In the genomic region with DNA sequence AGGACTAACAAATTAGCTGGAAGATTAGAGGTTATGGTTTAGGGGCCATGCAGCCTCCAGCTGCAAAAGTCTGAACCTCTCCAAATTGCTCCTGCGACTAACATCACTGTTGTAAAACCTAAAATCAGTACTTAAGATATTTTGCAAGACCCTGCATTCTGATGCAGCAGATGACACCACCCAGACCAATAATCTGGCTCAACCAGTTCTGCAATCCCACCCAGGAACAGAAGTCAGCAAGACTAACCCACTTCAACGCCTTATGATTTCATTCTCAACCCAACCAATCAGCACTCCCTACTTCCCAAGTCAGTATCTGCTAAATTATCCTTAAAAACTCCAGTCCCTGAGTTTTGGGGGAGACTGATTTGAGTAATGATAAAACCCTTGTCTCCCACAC, we compare ENCODE assay signal across 19 cellular contexts.
A peak's percentile ranks its signal among the peaks of the same experiment; 100 is the strongest.
DNase-seq lines count a peak whose midpoint lies in the region; ATAC-seq, FAIRE-seq and TF ChIP-seq lines count a peak whose summit lies in the region.
"Had no signal": no experiment of that assay in that cellular context is flagged by ENCODE, and none has a peak within 500 bp of the region (broad histone marks: within the 10 kb centered on the region; RNA-seq: fewer than 3 reads in every experiment).

No MANE protein-coding gene starts in this region.

- H3K36me3 Mint-ChIP-seq in mesothelial cell of epicardium = peaks cover 10% of the 10 kb centered on the region
- peaks cover 5% of the 10 kb centered on the region for H3K36me3 Mint-ChIP-seq in type B pancreatic cell

- H3K27me3 Mint-ChIP-seq in mesothelial cell of epicardium (ENCODE audit: low read depth) = no peaks in the 10 kb centered on the region
- H3K27me3 Mint-ChIP-seq in type B pancreatic cell = no peaks in the 10 kb centered on the region
- H3K27me3 Mint-ChIP-seq: B cell; CD4-positive, alpha-beta T cell had no signal

- no peaks in the 10 kb centered on the region for H3K36me3 ChIP-seq in HUES6 (ENCODE audit: control insufficient read depth, insufficient read depth, low read length)
- H3K36me3 ChIP-seq in Peyer's patch = no peaks in the 10 kb centered on the region
- H3K36me3 ChIP-seq: SJCRH30 had no signal

- ATAC-seq in right cardiac atrium = no peak

- peaks cover 15% of the 10 kb centered on the region; the same call in 1 of the 2 replicates for H3K9me3 ChIP-seq in HUES6 (ENCODE audit: control insufficient read depth, insufficient read depth, low read depth, low read length)
- H3K9me3 ChIP-seq in right cardiac atrium (ENCODE audit: control insufficient read depth, low read length) = no peaks in the 10 kb centered on the region
- H3K9me3 ChIP-seq in Peyer's patch = no peaks in the 10 kb centered on the region
- H3K9me3 ChIP-seq: SJCRH30 had no signal

- peak overlapping the region; percentile 41 for H3K9ac ChIP-seq in HUES6 (ENCODE audit: low read length)

- FAIRE-seq in RCC 7860 (lab: Jason Lieb, UNC) = no peak
- FAIRE-seq: D721Med had no signal

- H3K27ac Mint-ChIP-seq in mesothelial cell of epicardium (peak overlapping the region; percentile 94), type B pancreatic cell (peak overlapping the region; percentile 85)
- H3K27ac Mint-ChIP-seq: B cell; CD4-positive, alpha-beta T cell had no signal

- intact Hi-C loops in right cardiac atrium (cut with DNase I) = no loop called here

- peak overlapping the region; percentile 24; the same call in 1 of the 2 replicates for H3K27ac ChIP-seq in HUES6 (ENCODE audit: low read depth, low read length)
- no peak overlapping the region for H3K27ac ChIP-seq in right cardiac atrium (ENCODE audit: low read length)
- H3K27ac ChIP-seq in Peyer's patch = no peak overlapping the region
- H3K27ac ChIP-seq: HL-60, SJCRH30 had no signal

- H3K4me1 Mint-ChIP-seq in mesothelial cell of epicardium = peaks cover 56% of the 10 kb centered on the region
- H3K4me1 Mint-ChIP-seq in type B pancreatic cell (ENCODE audit: unreplicated experiment) = peaks cover 25% of the 10 kb centered on the region
- H3K4me1 Mint-ChIP-seq: B cell had no signal

- H3K4me3 ChIP-seq in HUES6 (ENCODE audit: low read depth, low read length) (no peak overlapping the region), epithelial cell of esophagus (ENCODE audit: low read length) (no peak overlapping the region), right cardiac atrium (ENCODE audit: low read length) (no peak overlapping the region), Peyer's patch (no peak overlapping the region)
- H3K4me3 ChIP-seq: SJCRH30 had no signal

- H3K4me1 ChIP-seq in HUES6 (ENCODE audit: control insufficient read depth, insufficient read depth, low read length) (peaks cover 19% of the 10 kb centered on the region), right cardiac atrium (ENCODE audit: control insufficient read depth, insufficient read depth, low read length) (no peaks in the 10 kb centered on the region), Peyer's patch (peaks cover 0 to 5% (median 0%) of the 10 kb centered on the region in 4 donors)
- H3K4me1 ChIP-seq: SJCRH30 had no signal

- WGBS in right cardiac atrium = 82% methylated on average over 2 of the region's 2 CpGs

- H3K4me3 Mint-ChIP-seq in mesothelial cell of epicardium (peak overlapping the region; percentile 30), type B pancreatic cell (peak overlapping the region; percentile 68)
- H3K4me3 Mint-ChIP-seq: B cell; CD4-positive, alpha-beta T cell had no signal

- TF ChIP-seq CTCF in epithelial cell of esophagus (IDR thresholded peaks at IDR 0.05; ENCODE audit: insufficient read depth, low read depth, low read length, missing control alignments) (no peak), mesothelial cell of epicardium (IDR thresholded peaks at IDR 0.05; ENCODE audit: unreplicated experiment) (no peak), type B pancreatic cell (conservative IDR thresholded peaks at IDR 0.05) (no peak), Peyer's patch (IDR thresholded peaks at IDR 0.05) (no peak)

- peak; percentile 66 for DNase-seq in epithelial cell of esophagus (ENCODE audit: low read depth)
- no peak for DNase-seq in mesothelial cell of epicardium (ENCODE audit: low spot score in 2 of 2, unreplicated experiment in 2 of 2)
- DNase-seq in type B pancreatic cell (ENCODE audit: extremely low spot score, unreplicated experiment) = no peak
- DNase-seq in right cardiac atrium = no peak
- DNase-seq in Peyer's patch = no peak
- no peak for DNase-seq in RCC 7860 (ENCODE audit: low spot score)
- DNase-seq: CD4-positive, alpha-beta T cell; DMS79 treated with DMSO at 0.1 percent for 48 hours; GDM1; Karpas-422; NCI-H1417 treated with DMSO at 0.1 percent for 48 hours; NCI-H2081; NCI-H524; RPMI8226; SJCRH30 had no signal

- H3K9me3 Mint-ChIP-seq in mesothelial cell of epicardium (peaks cover 11% of the 10 kb centered on the region), type B pancreatic cell (peaks cover 5% of the 10 kb centered on the region)
- H3K9me3 Mint-ChIP-seq: CD4-positive, alpha-beta T cell had no signal

- no peaks in the 10 kb centered on the region for H3K27me3 ChIP-seq in HUES6 (ENCODE audit: control insufficient read depth, insufficient read depth, low read length)
- H3K27me3 ChIP-seq in right cardiac atrium (ENCODE audit: control insufficient read depth, insufficient read depth) = no peaks in the 10 kb centered on the region
- H3K27me3 ChIP-seq in Peyer's patch = no peaks in the 10 kb centered on the region
- H3K27me3 ChIP-seq: SJCRH30 had no signal

- no peak for TF ChIP-seq POLR2A in Peyer's patch (IDR thresholded peaks at IDR 0.05)
